Comparison of ENCODE assay signal across 11 cellular contexts in genomic region chr3:96931491-96931890, GRCh38.
"Had no signal": no experiment of that assay in that cellular context is flagged by ENCODE, and none has a peak within 500 bp of the region (broad histone marks: within the 10 kb centered on the region; RNA-seq: fewer than 3 reads in every experiment).

No MANE protein-coding gene starts in this region.

- H3K27me3 ChIP-seq: adrenal gland, heart right ventricle, testis had no signal

- H3K27ac ChIP-seq: adrenal gland, coronary artery, heart right ventricle, testis had no signal

- H3K4me1 Mint-ChIP-seq: nephron progenitor cell had no signal

- H3K4me3 ChIP-seq: adrenal gland, coronary artery, heart right ventricle, testis had no signal

- H3K9me3 ChIP-seq: adrenal gland, testis had no signal

- DNase-seq: activated naive CD4-positive, alpha-beta T cell treated with anti-CD3 and anti-CD28 coated beads, Interleukin-2, amount 50 U/mL, for 16 hours; adrenal gland; central memory CD4-positive, alpha-beta T cell; effector CD4-positive, alpha-beta T cell; heart right ventricle; mesendoderm; nephron progenitor cell; stimulated activated CD4-positive, alpha-beta T cell treated with anti-CD3 and anti-CD28 coated beads, Interleukin-2, amount 100 ng/mL, for 48 hours; stimulated activated naive CD8-positive, alpha-beta T cell treated with anti-CD3 and anti-CD28 coated beads, Interleukin-15, Interleukin-2, amounts not matched to agents 100 U/mL and 50 U/mL, for 24 hours; testis had no signal

- H3K27ac Mint-ChIP-seq: nephron progenitor cell had no signal

- H3K4me3 Mint-ChIP-seq: nephron progenitor cell had no signal

- ATAC-seq: heart right ventricle; stimulated activated naive CD8-positive, alpha-beta T cell treated with anti-CD3 and anti-CD28 coated beads, Interleukin-15, Interleukin-2, amounts not matched to agents 100 U/mL and 50 U/mL, for 24 hours had no signal

- H3K36me3 ChIP-seq: adrenal gland, heart right ventricle had no signal
